In the genomic region with DNA sequence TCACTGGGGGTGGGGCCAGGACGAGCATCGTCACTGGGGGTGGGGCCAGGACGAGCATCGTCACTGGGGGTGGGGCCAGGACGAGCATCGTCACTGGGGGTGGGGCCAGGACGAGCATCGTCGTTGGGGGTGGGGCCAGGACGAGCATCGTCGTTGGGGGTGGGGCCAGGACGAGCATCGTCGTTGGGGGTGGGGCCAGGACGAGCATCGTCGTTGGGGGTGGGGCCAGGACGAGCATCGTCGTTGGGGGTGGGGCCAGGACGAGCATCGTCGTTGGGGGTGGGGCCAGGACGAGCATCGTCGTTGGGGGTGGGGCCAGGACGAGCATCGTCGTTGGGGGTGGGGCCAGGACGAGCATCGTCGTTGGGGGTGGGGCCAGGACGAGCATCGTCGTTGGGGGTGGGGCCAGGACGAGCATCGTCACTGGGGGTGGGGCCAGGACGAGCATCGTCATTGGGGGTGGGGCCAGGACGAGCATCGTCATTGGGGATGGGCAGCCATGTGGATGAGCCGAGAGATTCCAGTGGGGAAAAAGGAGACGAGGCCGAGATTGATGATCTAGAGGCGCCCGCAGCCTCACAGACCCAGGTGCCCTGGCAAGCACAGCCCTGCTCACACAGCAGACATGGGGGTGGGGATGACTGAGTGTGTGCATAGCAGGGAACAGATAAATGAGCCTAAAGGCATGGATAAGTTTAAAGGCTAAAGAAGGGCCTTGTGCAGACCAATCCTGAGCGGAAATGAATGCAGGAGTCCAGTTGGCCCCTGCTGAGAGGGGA, we compare ENCODE assay signal across 10 cellular contexts. TPM values are rescaled to one million over a fixed set of nuclear protein-coding genes. Genes with fewer than 3 reads are reported as not detected.
A peak's percentile ranks its signal among the peaks of the same experiment; 100 is the strongest.
DNase-seq lines count a peak whose midpoint lies in the region; ATAC-seq and TF ChIP-seq lines count a peak whose summit lies in the region.
"Not testable (repeated sequence)": the region's sequence is repeated elsewhere in the genome, so short reads cannot be mapped to it uniquely, and the experiment has no call there.
"Had no signal": no experiment of that assay in that cellular context is flagged by ENCODE, and none has a peak within 500 bp of the region (broad histone marks: within the 10 kb centered on the region; RNA-seq: fewer than 3 reads in every experiment).

No MANE protein-coding gene starts in this region.

- TF ChIP-seq CTCF in HFF-Myc (IDR thresholded peaks at IDR 0.05; ENCODE audit: low read depth, low read length, missing control alignments); activated B cell treated with CpG ODN at 0.5 μM for 24 hours (IDR thresholded peaks at IDR 0.05): not testable (repeated sequence)

- CTCF ChIA-PET in activated B cell treated with CpG ODN at 0.5 μM for 24 hours (lab: Charles Lee) = interaction anchor here (0.6 to 1.2 kb wide), 3 partner anchors 12 to 377 kb away, joined by 3 to 4 read pairs (median 3); no protein-coding TSS in a partner anchor
- CTCF ChIA-PET in naive thymus-derived CD4-positive, alpha-beta T cell (lab: Charles Lee) = interaction anchor here (0.6 to 1.4 kb wide), 4 partner anchors 30 to 610 kb away, joined by 3 to 8 read pairs (median 4); no protein-coding TSS in a partner anchor

- H3K36me3 Mint-ChIP-seq in activated B cell treated with CpG ODN at 0.5 μM for 24 hours (ENCODE audit: low read depth); naive thymus-derived CD4-positive, alpha-beta T cell: not testable (repeated sequence)

- H3K27ac ChIP-seq in naive thymus-derived CD4-positive, alpha-beta T cell (ENCODE audit: low read depth, low read length) = peak overlapping the region; percentile 84

- peak; percentile 23 for ATAC-seq in activated B cell treated with CpG ODN at 0.5 μM for 24 hours (ENCODE audit: low read depth)
- ATAC-seq in naive thymus-derived CD4-positive, alpha-beta T cell = peak; percentile 26

- POLR2A ChIA-PET in activated B cell treated with CpG ODN at 0.5 μM for 24 hours (lab: Charles Lee) = interaction anchor here (0.7 to 1.1 kb wide), 2 partner anchors 63 to 83 kb away, joined by 3 read pairs; partner anchors contain the start of gene TRIM41
- POLR2A ChIA-PET in naive thymus-derived CD4-positive, alpha-beta T cell (lab: Charles Lee) = interaction anchor here (1.0 kb wide), 1 partner anchor 101 kb away, joined by 3 read pairs; no protein-coding TSS in a partner anchor

- not testable (repeated sequence) for H3K36me3 ChIP-seq in naive thymus-derived CD4-positive, alpha-beta T cell (ENCODE audit: control insufficient read depth in 2 of 3, insufficient read depth in 3 of 3, low read length in 3 of 3)

- H3K9me3 Mint-ChIP-seq in activated B cell treated with CpG ODN at 0.5 μM for 24 hours; naive thymus-derived CD4-positive, alpha-beta T cell: not testable (repeated sequence)

- not testable (repeated sequence) for H3K27me3 ChIP-seq in naive thymus-derived CD4-positive, alpha-beta T cell (ENCODE audit: control insufficient read depth in 2 of 2, insufficient read depth in 2 of 2, low read length in 2 of 2)

- H3K4me3 ChIP-seq in HFF-Myc (replicated peaks; ENCODE audit: low read depth, low read length) = 0 out of 2 replicates have a peak overlapping the region, but pooled peaks have one; percentile 22
- H3K4me3 ChIP-seq in naive thymus-derived CD4-positive, alpha-beta T cell (ENCODE audit: low read length) = peak overlapping the region; percentile 62

- H3K9me3 ChIP-seq in naive thymus-derived CD4-positive, alpha-beta T cell (ENCODE audit: control insufficient read depth in 2 of 3, low read length in 3 of 3) = not testable (repeated sequence)

- peaks cover 10% of the 10 kb centered on the region for H3K27me3 Mint-ChIP-seq in activated B cell treated with CpG ODN at 0.5 μM for 24 hours
- peaks cover 0 to 32% (median 26%) of the 10 kb centered on the region in 5 donors for H3K27me3 Mint-ChIP-seq in naive thymus-derived CD4-positive, alpha-beta T cell

- intact Hi-C loops in activated B cell treated with CpG ODN at 0.5 μM for 24 hours (cut with micrococcal nuclease) = loop anchor here (5.0 kb wide), 2 partner anchors 101 to 359 kb away; partner anchors contain the start of genes MGAT1 and TRIM52
- intact Hi-C loops in naive thymus-derived CD4-positive, alpha-beta T cell (cut with micrococcal nuclease) = loop anchor here (1.0 to 2.0 kb wide), 4 partner anchors 28 to 358 kb away; partner anchors contain the start of gene MGAT1 (in 1 of the 2)

- peak overlapping the region; percentile 53 for H3K27ac Mint-ChIP-seq in activated B cell treated with CpG ODN at 0.5 μM for 24 hours
- H3K27ac Mint-ChIP-seq in naive thymus-derived CD4-positive, alpha-beta T cell = peak overlapping the region in 8 of 9 donors; percentile 47 to 99 (median 96)

- peaks cover 15 to 19% of the 10 kb centered on the region in 2 donors for H3K4me1 ChIP-seq in naive thymus-derived CD4-positive, alpha-beta T cell (ENCODE audit: control insufficient read depth in 2 of 2, insufficient read depth in 2 of 2, low read length in 2 of 2)

- peaks cover 29% of the 10 kb centered on the region for H3K4me1 Mint-ChIP-seq in activated B cell treated with CpG ODN at 0.5 μM for 24 hours
- peaks cover 13 to 40% (median 34%) of the 10 kb centered on the region in 7 donors for H3K4me1 Mint-ChIP-seq in naive thymus-derived CD4-positive, alpha-beta T cell

- DNase-seq in COLO668 (lab: John Stamatoyannopoulos, UW; ENCODE audit: unreplicated experiment) = peak; percentile 0
- not testable (repeated sequence) for DNase-seq in HFF-Myc (ENCODE audit: extremely low read depth, low read depth)
- peak; percentile 80 for DNase-seq in NCI-H460 (ENCODE audit: extremely low read depth, low read depth)
- DNase-seq in activated B cell treated with CpG ODN at 0.5 μM for 24 hours = peak; percentile 42
- peak; percentile 79 for DNase-seq in amniotic epithelial cell (ENCODE audit: low read depth)
- DNase-seq in fibroblast of peridontal ligament (ENCODE audit: extremely low read depth) = peak; percentile 58
- DNase-seq in naive thymus-derived CD4-positive, alpha-beta T cell = peak; percentile 35 to 74 (median 61)
- peak; percentile 41 for DNase-seq in stimulated activated naive CD4-positive, alpha-beta T cell treated with Interleukin-2 at 50 U/mL for 16 hours (lab: John Stamatoyannopoulos, UW)

- H3K4me3 Mint-ChIP-seq in activated B cell treated with CpG ODN at 0.5 μM for 24 hours = peak overlapping the region; percentile 75
- peak overlapping the region; percentile 73 to 83 (median 78) for H3K4me3 Mint-ChIP-seq in naive thymus-derived CD4-positive, alpha-beta T cell

RNA-seq across cellular contexts. Expression of gene OR2V2, which starts 13.6 kb away (rescaled TPM):
- not detected in 2 replicates for total RNA-seq in NCI-H460 (2014; rRNA removed; shearing (Covaris generic))
- not detected in 2 replicates for polyA plus RNA-seq in NCI-H460 (2014; cell fraction: nucleus; rRNA removed)
- not detected in 2 replicates for total RNA-seq in activated B cell treated with CpG ODN at 0.5 μM for 24 hours
- not detected for total RNA-seq in naive thymus-derived CD4-positive, alpha-beta T cell
- not detected for polyA plus RNA-seq in naive thymus-derived CD4-positive, alpha-beta T cell
- total RNA-seq: heart right ventricle, SJSA1 had no signal
- polyA plus RNA-seq: heart right ventricle had no signal

RNA-seq across cellular contexts. Expression of gene OR2V1, which starts 30.0 kb away (rescaled TPM):
- not detected in 2 replicates for total RNA-seq in NCI-H460 (2014; rRNA removed; shearing (Covaris generic))
- not detected in 2 replicates for polyA plus RNA-seq in NCI-H460 (2014; cell fraction: nucleus; rRNA removed)
- not detected in 2 replicates for total RNA-seq in activated B cell treated with CpG ODN at 0.5 μM for 24 hours
- total RNA-seq in naive thymus-derived CD4-positive, alpha-beta T cell = not detected
- polyA plus RNA-seq in naive thymus-derived CD4-positive, alpha-beta T cell = not detected
- total RNA-seq: heart right ventricle, SJSA1 had no signal
- polyA plus RNA-seq: heart right ventricle had no signal

RNA-seq across cellular contexts. Expression of gene TRIM7, which starts 44.1 kb away (rescaled TPM):
- 46.8 and 54.3 TPM in 2 replicates for total RNA-seq in NCI-H460 (2014; rRNA removed; shearing (Covaris generic))
- 52.9 and 66.6 TPM in 2 replicates for polyA plus RNA-seq in NCI-H460 (2014; cell fraction: nucleus; rRNA removed)
- total RNA-seq in activated B cell treated with CpG ODN at 0.5 μM for 24 hours = 0.32 and 0.51 TPM in 2 replicates
- total RNA-seq in naive thymus-derived CD4-positive, alpha-beta T cell = 1 to 10 TPM; 1.1 to 6.1 (median 3.6) TPM
- under 1 TPM in 1 of 2 donors, not detected in 1; 0.28 TPM for polyA plus RNA-seq in naive thymus-derived CD4-positive, alpha-beta T cell
